In the genomic region with DNA sequence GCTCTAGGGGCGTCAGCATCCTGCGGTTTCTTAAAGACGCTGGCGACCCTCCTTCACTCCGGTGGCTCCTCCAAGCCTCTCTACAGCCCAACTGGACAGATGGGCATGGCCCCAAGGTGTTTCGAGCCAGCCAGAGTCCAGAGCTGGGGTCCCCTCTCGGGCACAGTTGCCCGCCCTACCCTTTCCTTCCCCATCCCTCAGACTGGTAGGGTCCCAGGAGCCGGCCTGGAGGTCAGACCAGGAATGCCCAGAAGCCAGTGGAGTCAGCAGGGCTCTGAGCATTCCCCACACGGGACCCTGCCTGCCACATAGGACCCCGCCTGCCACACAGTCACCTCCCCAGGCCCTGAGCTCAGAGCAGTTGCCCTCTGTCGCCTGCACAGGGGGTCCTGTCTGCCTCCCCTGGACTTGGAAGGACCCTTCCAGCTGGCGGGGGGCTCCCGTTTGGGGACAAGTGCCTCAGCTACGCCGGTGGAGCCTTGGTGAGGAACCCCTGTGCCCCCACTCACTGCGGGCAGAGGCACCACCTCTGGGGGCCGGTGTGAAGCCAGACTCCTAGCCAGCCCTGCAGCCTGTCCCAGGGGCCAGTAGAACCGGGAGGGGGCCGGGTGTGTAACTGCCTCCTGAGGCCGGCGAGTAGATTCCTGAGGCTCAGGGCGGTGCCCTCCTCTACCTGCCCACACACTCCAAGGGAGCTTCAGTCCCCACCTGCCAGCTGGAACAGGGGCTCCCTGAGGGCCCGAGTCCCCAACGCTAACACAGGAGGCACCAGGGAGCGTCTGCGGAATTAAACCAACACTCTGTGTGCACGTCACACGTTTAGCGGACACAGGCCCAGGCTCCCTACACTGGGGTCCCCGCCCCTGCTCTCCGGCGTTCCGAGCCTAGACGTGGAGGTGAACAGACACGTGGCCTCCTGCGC, we compare ENCODE assay signal across 11 cellular contexts. TPM values are rescaled to one million over a fixed set of nuclear protein-coding genes. Genes with fewer than 3 reads are reported as not detected.
DNase-seq lines count a peak whose midpoint lies in the region; ATAC-seq and TF ChIP-seq lines count a peak whose summit lies in the region.
"Had no signal": no experiment of that assay in that cellular context is flagged by ENCODE, and none has a peak within 500 bp of the region (broad histone marks: within the 10 kb centered on the region; RNA-seq: fewer than 3 reads in every experiment).

No MANE protein-coding gene starts in this region.

- intact Hi-C loops in colonic mucosa (cut with DNase I): no loop called here

- H3K36me3 Mint-ChIP-seq in endothelial cell (ENCODE audit: low read depth, unreplicated experiment): no peaks in the 10 kb centered on the region

- H3K27ac ChIP-seq in AG04450 (ENCODE audit: low read depth, low read length) (peak overlapping the region; percentile 81), colonic mucosa (peak overlapping the region; percentile 89)

- POLR2A ChIA-PET in AG04450 (lab: Yijun Ruan, JAX): interaction anchor here (1.0 kb wide), 1 partner anchor 67 kb away, joined by 5 read pairs; no protein-coding TSS in a partner anchor

- no peaks in the 10 kb centered on the region for H3K4me1 Mint-ChIP-seq in endothelial cell (ENCODE audit: unreplicated experiment)

- no peak for ATAC-seq in HG03095 (IDR thresholded peaks at IDR 0.05; ENCODE audit: unreplicated experiment)

- peaks cover 8% of the 10 kb centered on the region for H3K27me3 Mint-ChIP-seq in endothelial cell (ENCODE audit: unreplicated experiment)

- H3K9me3 Mint-ChIP-seq in endothelial cell (ENCODE audit: unreplicated experiment): no peaks in the 10 kb centered on the region

- no peaks in the 10 kb centered on the region for H3K36me3 ChIP-seq in colonic mucosa

- CTCF ChIA-PET in AG04450 (lab: Charles Lee): no interaction called here

- no peak overlapping the region for H3K4me3 Mint-ChIP-seq in endothelial cell (ENCODE audit: unreplicated experiment)

- H3K9me3 ChIP-seq in AG04450 (ENCODE audit: control insufficient read depth, insufficient read depth, low read length): peaks cover 14% of the 10 kb centered on the region
- H3K9me3 ChIP-seq in colonic mucosa: no peaks in the 10 kb centered on the region

- H3K9ac ChIP-seq in colonic mucosa (ENCODE audit: low read depth in 2 of 2, low read length in 2 of 2): peak overlapping the region; percentile 67 to 77

- DNase-seq in AG04450 (ENCODE audit: low read depth, low spot score) (no peak), NCI-H2171 treated with DMSO at 0.1 percent for 48 hours (lab: John Stamatoyannopoulos, UW) (peak; percentile 54), colonic mucosa (peak; percentile 66), myocyte (ENCODE audit: low read depth) (peak; percentile 28), endothelial cell (ENCODE audit: low spot score) (no peak), NCI-H2029 (lab: John Stamatoyannopoulos, UW) (no peak)
- no peak for DNase-seq in activated effector memory CD4-positive, alpha-beta T cell treated with anti-CD3 and anti-CD28 coated beads, Interleukin-2, amount 50 U/mL, for 16 hours
- DNase-seq: activated CD4-positive, alpha-beta T cell treated with anti-CD3 and anti-CD28 coated beads for 48 hours; head of caudate nucleus; NCI-H446 had no signal

- H3K4me3 ChIP-seq in AG04450 (ENCODE audit: low read depth, low read length) (no peak overlapping the region), colonic mucosa (peak overlapping the region; percentile 19)

- H3K27me3 ChIP-seq in AG04450 (ENCODE audit: control insufficient read depth, insufficient read depth, low read length): no peaks in the 10 kb centered on the region
- H3K27me3 ChIP-seq in colonic mucosa: no peaks in the 10 kb centered on the region

- TF ChIP-seq CTCF in AG04450 (IDR thresholded peaks at IDR 0.05; ENCODE audit: low read depth, low read length): no peak
- TF ChIP-seq CTCF in colonic mucosa (IDR thresholded peaks at IDR 0.05): no peak
- TF ChIP-seq CTCF in endothelial cell (IDR thresholded peaks at IDR 0.05; ENCODE audit: unreplicated experiment): no peak

- H3K4me1 ChIP-seq in colonic mucosa: peaks cover 8% of the 10 kb centered on the region

- H3K27ac Mint-ChIP-seq in endothelial cell (ENCODE audit: unreplicated experiment): no peak overlapping the region

RNA-seq across cellular contexts. Expression of a gene that starts 19.4 kb away (rescaled TPM):
- polyA plus RNA-seq in AG04450 (2011; rRNA removed): 2.0 and 2.2 TPM in 2 replicates
- polyA minus RNA-seq in AG04450 (2011; rRNA and poly(A)+ RNA removed): 5.3 and 6.3 TPM in 2 replicates
- total RNA-seq in colonic mucosa (10 to 100 TPM; 34.9 to 50.5 TPM), myocyte (38.6 and 48.4 TPM in 2 replicates), endothelial cell (ENCODE audit: unreplicated experiment) (0.85 TPM)
- polyA plus RNA-seq in myocyte (2012): 46.7 TPM

Comparison
In these comparisons a context has a peak if more than half of its experiments do, and no peak if none do; other contexts are left out.
1. DNase-seq: peak in NCI-H2171 treated with DMSO at 0.1 percent for 48 hours (single experiment), colonic mucosa (single experiment) and myocyte (single experiment); none in AG04450 (single experiment), endothelial cell (single experiment), activated effector memory CD4-positive, alpha-beta T cell treated with anti-CD3 and anti-CD28 coated beads, Interleukin-2, amount 50 U/mL, for 16 hours (single experiment) and NCI-H2029 (single experiment).
2. RNA of a gene that starts 19.4 kb away (total RNA-seq): 34.9 to 50.5 TPM in colonic mucosa and 38.6 to 48.4 TPM in myocyte; 0.85 TPM in endothelial cell (single experiment); every median in the first group is over 10 times any median in the second.